ENCODE assay signal across 12 cellular contexts in the genomic region with DNA sequence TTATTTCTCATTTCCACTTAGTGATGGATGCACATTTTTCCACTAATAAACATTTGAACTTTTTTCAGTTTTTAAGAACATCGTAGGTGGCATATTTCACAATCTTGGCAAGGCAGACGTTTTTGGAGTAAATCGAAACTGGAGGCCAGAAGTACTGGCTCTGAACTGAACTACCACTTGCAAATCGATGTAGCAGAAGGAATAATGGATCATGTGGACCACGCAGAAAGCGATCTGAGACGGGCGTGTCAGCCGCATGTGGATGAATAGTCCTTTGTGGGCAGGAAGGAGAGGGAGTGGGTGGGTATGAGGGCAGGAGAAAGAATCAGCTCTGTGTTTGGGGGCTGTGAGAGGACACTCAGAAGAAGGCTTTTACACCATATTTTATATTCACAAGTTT.
A peak's percentile ranks its signal among the peaks of the same experiment; 100 is the strongest.
DNase-seq lines count a peak whose midpoint lies in the region; ATAC-seq, FAIRE-seq and TF ChIP-seq lines count a peak whose summit lies in the region.
"Had no signal": no experiment of that assay in that cellular context is flagged by ENCODE, and none has a peak within 500 bp of the region (broad histone marks: within the 10 kb centered on the region; RNA-seq: fewer than 3 reads in every experiment).

No MANE protein-coding gene starts in this region.

- no peaks in the 10 kb centered on the region for H3K9me3 Mint-ChIP-seq in activated T-helper 2 cell treated with anti-CD3 and anti-CD28 coated beads, Interferon-gamma antibody, Interleukin-2, Interleukin-4, amounts not matched to agents 10 μg/mL and 5 μg/mL and 100 μg/mL, durations not matched to agents 14 hours and 24 hours and 36 hours
- H3K9me3 Mint-ChIP-seq in CD14-positive monocyte, result peaks cover 0 to 5% (median 4%) of the 10 kb centered on the region in 7 donors
- H3K9me3 Mint-ChIP-seq: type B pancreatic cell had no signal

- BruUV-seq in HepG2 (replicated peaks; lab: Mats Ljungman, UMichigan), result no TSS peak

- TF ChIP-seq EP300 in HepG2 (IDR thresholded peaks at IDR 0.05; ENCODE audit: low read depth in 2 of 2, low read length in 2 of 2), result no peak
- no peak for TF ChIP-seq EP300 in HepG2 (CRISPR knock-in tag; IDR thresholded peaks at IDR 0.05; ENCODE audit: borderline replicate concordance)

- no peak overlapping the region for H3K4me3 ChIP-seq in right lobe of liver
- no peak overlapping the region for H3K4me3 ChIP-seq in HepG2 (replicated peaks in 1 of 3; ENCODE audit: insufficient read depth in 1 of 3, low read depth in 2 of 3, low read length in 3 of 3)
- H3K4me3 ChIP-seq in fibroblast of the aortic adventitia (ENCODE audit: low read depth, low read length), result peak overlapping the region; percentile 48

- peak in 2 of 4 donors; percentile 55 to 73 for ATAC-seq in right lobe of liver
- ATAC-seq in HepG2, result no peak
- peak; percentile 36 for ATAC-seq in omental fat pad (ENCODE audit: low FRiP score)
- ATAC-seq in GM19328 (IDR thresholded peaks at IDR 0.05; ENCODE audit: unreplicated experiment), result no peak

- peak overlapping the region in 2 of 3 donors; percentile 13 to 37 for H3K27ac ChIP-seq in right lobe of liver
- no peak overlapping the region for H3K27ac ChIP-seq in HepG2 (ENCODE audit: extremely low read length, insufficient read depth, low read length)

- H3K27ac Mint-ChIP-seq in activated T-helper 2 cell treated with anti-CD3 and anti-CD28 coated beads, Interferon-gamma antibody, Interleukin-2, Interleukin-4, amounts not matched to agents 10 μg/mL and 5 μg/mL and 100 μg/mL, durations not matched to agents 14 hours and 24 hours and 36 hours, result no peak overlapping the region
- no peak overlapping the region for H3K27ac Mint-ChIP-seq in CD14-positive monocyte
- H3K27ac Mint-ChIP-seq: progenitor cell of endocrine pancreas, type B pancreatic cell had no signal

- in situ Hi-C loops in HepG2 (cut with HindIII; ENCODE audit: extremely low pct_ligation_motif_present, low pct_unique_long_range_greater_than_20kb), result no loop called here

- TF ChIP-seq RAD21 in HepG2 (CRISPR knock-in tag; IDR thresholded peaks at IDR 0.05), result no peak

- POLR2A ChIA-PET in HepG2 (lab: Yijun Ruan, JAX), result no interaction called here

- DNase-seq in right lobe of liver (no peak), HepG2 (ENCODE audit: low spot score) (no peak), fibroblast of the aortic adventitia (ENCODE audit: low read depth) (peak; percentile 94), omental fat pad (ENCODE audit: low spot score) (no peak), NCI-H2029 treated with DMSO at 0.1 percent for 48 hours (lab: John Stamatoyannopoulos, UW) (no peak), CD14-positive monocyte (ENCODE audit: low spot score) (no peak)
- DNase-seq in activated T-helper 2 cell treated with anti-CD3 and anti-CD28 coated beads, Interferon-gamma antibody, Interleukin-2, Interleukin-4, amounts not matched to agents 10 μg/mL and 5 μg/mL and 100 μg/mL, durations not matched to agents 14 hours and 24 hours and 36 hours (ENCODE audit: low spot score), result no peak
- DNase-seq: activated CD8-positive, alpha-beta memory T cell treated with anti-CD3 and anti-CD28 coated beads, Interleukin-2, amount 50 U/mL, for 48 hours; RPMI8226 had no signal

- CTCF ChIA-PET in HepG2 (lab: Yijun Ruan, JAX; ENCODE audit: low intra/inter-chr PET ratio, low total read pairs), result no interaction called here

- H3K36me3 Mint-ChIP-seq in activated T-helper 2 cell treated with anti-CD3 and anti-CD28 coated beads, Interferon-gamma antibody, Interleukin-2, Interleukin-4, amounts not matched to agents 10 μg/mL and 5 μg/mL and 100 μg/mL, durations not matched to agents 14 hours and 24 hours and 36 hours (ENCODE audit: low read depth), result no peaks in the 10 kb centered on the region
- no peaks in the 10 kb centered on the region for H3K36me3 Mint-ChIP-seq in CD14-positive monocyte

- H3K27me3 ChIP-seq in right lobe of liver (no peaks in the 10 kb centered on the region), HepG2 (ENCODE audit: control insufficient read depth in 1 of 2, insufficient read depth in 2 of 2, low read length in 2 of 2) (peaks cover 0 to 48% of the 10 kb centered on the region in 2 experiments; a peak in 4 of 5 replicates)

- no peak overlapping the region for H3K4me3 Mint-ChIP-seq in activated T-helper 2 cell treated with anti-CD3 and anti-CD28 coated beads, Interferon-gamma antibody, Interleukin-2, Interleukin-4, amounts not matched to agents 10 μg/mL and 5 μg/mL and 100 μg/mL, durations not matched to agents 14 hours and 24 hours and 36 hours (ENCODE audit: low read depth)
- no peak overlapping the region for H3K4me3 Mint-ChIP-seq in CD14-positive monocyte
- H3K4me3 Mint-ChIP-seq: type B pancreatic cell had no signal

- H3K9ac ChIP-seq in HepG2 (ENCODE audit: insufficient read depth, low read depth, low read length), result no peak overlapping the region

- no peaks in the 10 kb centered on the region for H3K79me2 ChIP-seq in HepG2 (ENCODE audit: insufficient read depth, low read length)

- H3K27me3 Mint-ChIP-seq in activated T-helper 2 cell treated with anti-CD3 and anti-CD28 coated beads, Interferon-gamma antibody, Interleukin-2, Interleukin-4, amounts not matched to agents 10 μg/mL and 5 μg/mL and 100 μg/mL, durations not matched to agents 14 hours and 24 hours and 36 hours (ENCODE audit: low read depth), result peaks cover 54% of the 10 kb centered on the region
- peaks cover 28 to 56% (median 38%) of the 10 kb centered on the region in 3 donors for H3K27me3 Mint-ChIP-seq in CD14-positive monocyte (ENCODE audit: low read depth in 3 of 3)
- H3K27me3 Mint-ChIP-seq: progenitor cell of endocrine pancreas, type B pancreatic cell had no signal

- H3K36me3 ChIP-seq in right lobe of liver (no peaks in the 10 kb centered on the region), HepG2 (replicated peaks in 1 of 2; ENCODE audit: control insufficient read depth in 1 of 2, insufficient read depth in 2 of 2, low read length in 2 of 2) (no peaks in the 10 kb centered on the region)

- intact Hi-C loops in right lobe of liver (cut with DNase I), result no loop called here
- intact Hi-C loops in HepG2 (cut with micrococcal nuclease; ENCODE audit: unreplicated experiment), result no loop called here
- intact Hi-C loops in activated T-helper 2 cell treated with anti-CD3 and anti-CD28 coated beads, Interferon-gamma antibody, Interleukin-2, Interleukin-4, amounts not matched to agents 10 μg/mL and 5 μg/mL and 100 μg/mL, durations not matched to agents 14 hours and 24 hours and 36 hours (cut with micrococcal nuclease), result no loop called here
- intact Hi-C loops in CD14-positive monocyte (cut with micrococcal nuclease), result no loop called here

- FAIRE-seq in HepG2 (lab: Jason Lieb, UNC), result no peak

- TF ChIP-seq CTCF in right lobe of liver (IDR thresholded peaks at IDR 0.05), result no peak
- no peak for TF ChIP-seq CTCF in HepG2 (CRISPR knock-in tag; IDR thresholded peaks at IDR 0.05)
- TF ChIP-seq CTCF in fibroblast of the aortic adventitia (IDR thresholded peaks at IDR 0.05; ENCODE audit: insufficient read depth, low read length), result no peak
- no peak for TF ChIP-seq CTCF in omental fat pad (IDR thresholded peaks at IDR 0.05)
- TF ChIP-seq CTCF in CD14-positive monocyte (IDR thresholded peaks at IDR 0.05), result no peak

- H3K9me3 ChIP-seq in right lobe of liver (no peaks in the 10 kb centered on the region), HepG2 (ENCODE audit: low read length) (no peaks in the 10 kb centered on the region)

- no peaks in the 10 kb centered on the region for H4K20me1 ChIP-seq in HepG2 (ENCODE audit: insufficient read depth, low read length)

- TF ChIP-seq POLR2A in right lobe of liver (IDR thresholded peaks at IDR 0.05), result no peak
- TF ChIP-seq POLR2A in HepG2 (IDR thresholded peaks at IDR 0.05; ENCODE audit: insufficient read depth in 1 of 2, low read depth in 2 of 2, low read length in 2 of 2), result no peak

- H2AFZ ChIP-seq in HepG2 (ENCODE audit: low read length), result no peak overlapping the region

- H3K4me1 Mint-ChIP-seq in activated T-helper 2 cell treated with anti-CD3 and anti-CD28 coated beads, Interferon-gamma antibody, Interleukin-2, Interleukin-4, amounts not matched to agents 10 μg/mL and 5 μg/mL and 100 μg/mL, durations not matched to agents 14 hours and 24 hours and 36 hours (ENCODE audit: low read depth), result no peaks in the 10 kb centered on the region
- H3K4me1 Mint-ChIP-seq in CD14-positive monocyte, result no peaks in the 10 kb centered on the region

- 44% methylated on average over 9 of the region's 9 CpGs for WGBS in right lobe of liver (ENCODE audit: insufficient coverage, low coverage, low lambda C conversion rate, missing lambda C conversion rate)
- 32% methylated on average over 9 of the region's 9 CpGs for WGBS in HepG2 (ENCODE audit: low lambda C conversion rate)

- H3K4me1 ChIP-seq in right lobe of liver (no peaks in the 10 kb centered on the region), HepG2 (ENCODE audit: insufficient read depth, low read length) (no peaks in the 10 kb centered on the region)

- no peak overlapping the region for H3K4me2 ChIP-seq in HepG2 (ENCODE audit: low read depth, low read length)

TF ChIP-seq in HepG2, 621 proteins besides CTCF, POLR2A, EP300 and RAD21 (continues in another document):
- TF ChIP-seq ZNF788 (CRISPR knock-in tag; IDR thresholded peaks at IDR 0.05; ENCODE audit: borderline replicate concordance), result no peak
- no peak for TF ChIP-seq RFX5 (IDR thresholded peaks at IDR 0.05; ENCODE audit: low read depth, low read length)
- TF ChIP-seq FLYWCH1 (CRISPR knock-in tag; IDR thresholded peaks at IDR 0.05), result no peak
- TF ChIP-seq FOXA1 (IDR thresholded peaks at IDR 0.05), result no peak
- no peak for TF ChIP-seq FOXA1 (CRISPR knock-in tag; IDR thresholded peaks at IDR 0.05)
- no peak for TF ChIP-seq SP4 (CRISPR knock-in tag; IDR thresholded peaks at IDR 0.05)
- TF ChIP-seq, protein P1, sequence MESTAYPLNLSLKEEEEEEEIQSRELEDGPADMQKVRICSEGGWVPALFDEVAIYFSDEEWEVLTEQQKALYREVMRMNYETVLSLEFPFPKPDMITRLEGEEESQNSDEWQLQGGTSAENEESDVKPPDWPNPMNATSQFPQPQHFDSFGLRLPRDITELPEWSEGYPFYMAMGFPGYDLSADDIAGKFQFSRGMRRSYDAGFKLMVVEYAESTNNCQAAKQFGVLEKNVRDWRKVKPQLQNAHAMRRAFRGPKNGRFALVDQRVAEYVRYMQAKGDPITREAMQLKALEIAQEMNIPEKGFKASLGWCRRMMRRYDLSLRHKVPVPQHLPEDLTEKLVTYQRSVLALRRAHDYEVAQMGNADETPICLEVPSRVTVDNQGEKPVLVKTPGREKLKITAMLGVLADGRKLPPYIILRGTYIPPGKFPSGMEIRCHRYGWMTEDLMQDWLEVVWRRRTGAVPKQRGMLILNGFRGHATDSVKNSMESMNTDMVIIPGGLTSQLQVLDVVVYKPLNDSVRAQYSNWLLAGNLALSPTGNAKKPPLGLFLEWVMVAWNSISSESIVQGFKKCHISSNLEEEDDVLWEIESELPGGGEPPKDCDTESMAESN (CRISPR knock-in tag; conservative IDR thresholded peaks at IDR 0.05), result no peak
